24 cellular contexts compared by ENCODE assay signal in the genomic region with DNA sequence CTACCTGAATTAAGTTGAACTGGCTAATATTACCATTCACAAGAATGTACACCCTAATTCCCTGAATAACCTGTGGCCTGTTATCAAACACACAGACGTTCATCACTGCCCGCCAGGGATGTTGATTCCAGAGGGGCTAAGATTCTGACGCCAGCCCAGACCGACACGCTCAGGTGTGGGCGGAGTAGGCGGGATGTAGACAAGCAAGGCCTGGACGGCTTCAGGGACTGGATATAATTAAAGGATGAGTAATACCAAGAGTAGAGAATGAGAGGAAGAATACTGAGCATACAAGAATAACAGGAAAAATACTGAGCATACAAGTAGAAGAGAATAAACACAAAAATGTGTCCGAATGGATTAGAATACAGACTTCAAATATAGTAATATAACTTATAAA. TPM values are rescaled to one million over a fixed set of nuclear protein-coding genes. Genes with fewer than 3 reads are reported as not detected.
DNase-seq lines count a peak whose midpoint lies in the region; ATAC-seq and TF ChIP-seq lines count a peak whose summit lies in the region.
"Had no signal": no experiment of that assay in that cellular context is flagged by ENCODE, and none has a peak within 500 bp of the region (broad histone marks: within the 10 kb centered on the region; RNA-seq: fewer than 3 reads in every experiment).

No MANE protein-coding gene starts in this region.

- DNase-seq in Calu3 (no peak), Panc1 (ENCODE audit: low read depth, low spot score) (no peak), dermis microvascular lymphatic vessel endothelial cell (ENCODE audit: low read depth in 2 of 2) (peak; percentile 43 to 85), mesothelial cell of epicardium (ENCODE audit: low spot score in 2 of 2, unreplicated experiment in 2 of 2) (no peak), occipital lobe (lab: John Stamatoyannopoulos, UW) (no peak), GOT3 (lab: John Stamatoyannopoulos, UW) (no peak)
- DNase-seq in activated CD8-positive, alpha-beta T cell treated with anti-CD3 and anti-CD28 coated beads for 36 hours = no peak
- DNase-seq: activated CD4-positive, alpha-beta T cell treated with anti-CD3 and anti-CD28 coated beads for 4 hours; cerebellar nuclear complex; effector CD4-positive, alpha-beta T cell; H9; KBM-7; left colon; NCI-H1694; NCI-H774; SIG-M5; stimulated activated CD4-positive, alpha-beta T cell treated with anti-CD3 and anti-CD28 coated beads, Interleukin-1b, Interleukin-23, amount 100 ng/mL, for 48 hours; stimulated activated naive B cell treated with anti-CD40 and anti-IgM and Interleukin-4, amounts not matched to agents 10 μg/mL and 1 μg/mL and 100 μg/mL, for 72 hours; testis had no signal

- H3K9me3 Mint-ChIP-seq in Calu3 (ENCODE audit: low read depth, unreplicated experiment) = no peaks in the 10 kb centered on the region
- H3K9me3 Mint-ChIP-seq in mesothelial cell of epicardium = peaks cover 11% of the 10 kb centered on the region
- no peaks in the 10 kb centered on the region for H3K9me3 Mint-ChIP-seq in activated CD8-positive, alpha-beta T cell treated with anti-CD3 and anti-CD28 coated beads for 36 hours
- H3K9me3 Mint-ChIP-seq: activated naive CD4-positive, alpha-beta T cell treated with anti-CD3 and anti-CD28 coated beads, Interleukin-2, amount 50 U/mL, for 24 hours; natural killer cell treated with Interleukin-12 subunit alpha and Interleukin-12 subunit beta and Interleukin-15 and Interleukin-18, amount 100 ng/mL, for 72 hours; stimulated activated naive B cell treated with anti-CD40 and anti-IgM and Interleukin-4, amounts not matched to agents 10 μg/mL and 1 μg/mL and 100 μg/mL, for 72 hours had no signal

- H3K27ac ChIP-seq in Panc1 (ENCODE audit: low read length) = peak overlapping the region; percentile 39; the same call in 1 of the 2 replicates
- H3K27ac ChIP-seq: C4-2B had no signal

- peaks cover 7% of the 10 kb centered on the region; the same call in 1 of the 2 replicates for H3K4me1 ChIP-seq in Panc1 (ENCODE audit: control insufficient read depth, insufficient read depth, low read length)
- H3K4me1 ChIP-seq: testis had no signal

- in situ Hi-C loops in Panc1 (cut with HindIII; ENCODE audit: low pct_unique_long_range_greater_than_20kb, low sequenced_read_pairs) = no loop called here

- no peak for TF ChIP-seq CTCF in Calu3 (IDR thresholded peaks at IDR 0.05; ENCODE audit: unreplicated experiment)
- TF ChIP-seq CTCF in Panc1 (IDR thresholded peaks at IDR 0.05) = no peak
- no peak for TF ChIP-seq CTCF in mesothelial cell of epicardium (IDR thresholded peaks at IDR 0.05; ENCODE audit: unreplicated experiment)
- no peak for TF ChIP-seq CTCF in activated CD8-positive, alpha-beta T cell treated with anti-CD3 and anti-CD28 coated beads for 36 hours (IDR thresholded peaks at IDR 0.05)

- BruUV-seq in Calu3 (replicated peaks; lab: Mats Ljungman, UMichigan) (no TSS peak), Panc1 (replicated peaks; lab: Mats Ljungman, UMichigan) (no TSS peak)

- peaks cover 13% of the 10 kb centered on the region; the same call in 1 of the 2 replicates for H3K9me3 ChIP-seq in Panc1 (ENCODE audit: control insufficient read depth, insufficient read depth, low read depth, low read length)
- H3K9me3 ChIP-seq: testis had no signal

- POLR2A ChIA-PET in Panc1 (lab: Charles Lee) = no interaction called here
- POLR2A ChIA-PET in activated CD8-positive, alpha-beta T cell treated with anti-CD3 and anti-CD28 coated beads for 36 hours (lab: Charles Lee) = no interaction called here

- ATAC-seq in Panc1 (no peak), GM21390 (IDR thresholded peaks at IDR 0.05; ENCODE audit: unreplicated experiment) (no peak)
- ATAC-seq in activated CD8-positive, alpha-beta T cell treated with anti-CD3 and anti-CD28 coated beads for 36 hours = no peak
- ATAC-seq: esophagus mucosa; left colon; natural killer cell treated with Interleukin-12 subunit alpha and Interleukin-12 subunit beta and Interleukin-15 and Interleukin-18, amount 100 ng/mL, for 72 hours; stimulated activated naive B cell treated with anti-CD40 and anti-IgM and Interleukin-4, amounts not matched to agents 10 μg/mL and 1 μg/mL and 100 μg/mL, for 72 hours had no signal

- intact Hi-C loops in Calu3 (cut with micrococcal nuclease; ENCODE audit: unreplicated experiment) = loop anchor here (5.0 kb wide), 1 partner anchor 78 kb away; no protein-coding TSS in a partner anchor
- intact Hi-C loops in Panc1 (cut with micrococcal nuclease; ENCODE audit: unreplicated experiment) = no loop called here
- intact Hi-C loops in activated CD8-positive, alpha-beta T cell treated with anti-CD3 and anti-CD28 coated beads for 36 hours (cut with micrococcal nuclease) = no loop called here

- no peaks in the 10 kb centered on the region for H3K27me3 ChIP-seq in Panc1 (ENCODE audit: control insufficient read depth, insufficient read depth, low read length)
- H3K27me3 ChIP-seq: testis had no signal

- H3K27me3 Mint-ChIP-seq in Calu3 (ENCODE audit: unreplicated experiment) = no peaks in the 10 kb centered on the region
- H3K27me3 Mint-ChIP-seq in mesothelial cell of epicardium (ENCODE audit: low read depth) = no peaks in the 10 kb centered on the region
- H3K27me3 Mint-ChIP-seq in activated CD8-positive, alpha-beta T cell treated with anti-CD3 and anti-CD28 coated beads for 36 hours = no peaks in the 10 kb centered on the region
- H3K27me3 Mint-ChIP-seq: activated naive CD4-positive, alpha-beta T cell treated with anti-CD3 and anti-CD28 coated beads, Interleukin-2, amount 50 U/mL, for 24 hours; natural killer cell treated with Interleukin-12 subunit alpha and Interleukin-12 subunit beta and Interleukin-15 and Interleukin-18, amount 100 ng/mL, for 72 hours; stimulated activated naive B cell treated with anti-CD40 and anti-IgM and Interleukin-4, amounts not matched to agents 10 μg/mL and 1 μg/mL and 100 μg/mL, for 72 hours had no signal

- CTCF ChIA-PET in Calu3 (lab: Charles Lee) = no interaction called here
- CTCF ChIA-PET in Panc1 (lab: Charles Lee) = no interaction called here
- CTCF ChIA-PET in activated CD8-positive, alpha-beta T cell treated with anti-CD3 and anti-CD28 coated beads for 36 hours (lab: Charles Lee) = no interaction called here

- H3K4me3 Mint-ChIP-seq in Calu3 (ENCODE audit: low read depth, unreplicated experiment) (no peak overlapping the region), mesothelial cell of epicardium (no peak overlapping the region)
- no peak overlapping the region for H3K4me3 Mint-ChIP-seq in activated CD8-positive, alpha-beta T cell treated with anti-CD3 and anti-CD28 coated beads for 36 hours
- H3K4me3 Mint-ChIP-seq: activated naive CD4-positive, alpha-beta T cell treated with anti-CD3 and anti-CD28 coated beads, Interleukin-2, amount 50 U/mL, for 24 hours; H9; natural killer cell treated with Interleukin-12 subunit alpha and Interleukin-12 subunit beta and Interleukin-15 and Interleukin-18, amount 100 ng/mL, for 72 hours; stimulated activated naive B cell treated with anti-CD40 and anti-IgM and Interleukin-4, amounts not matched to agents 10 μg/mL and 1 μg/mL and 100 μg/mL, for 72 hours had no signal

- H3K36me3 ChIP-seq in Panc1 (ENCODE audit: control insufficient read depth, insufficient read depth, low read length) = no peaks in the 10 kb centered on the region

- H3K4me3 ChIP-seq in Panc1 (ENCODE audit: low read depth in 2 of 2, low read length in 2 of 2) = no peak overlapping the region
- H3K4me3 ChIP-seq: testis had no signal

- H3K36me3 Mint-ChIP-seq in Calu3 (ENCODE audit: insufficient read depth, unreplicated experiment) = no peaks in the 10 kb centered on the region
- H3K36me3 Mint-ChIP-seq in mesothelial cell of epicardium = no peaks in the 10 kb centered on the region
- peaks cover 3% of the 10 kb centered on the region for H3K36me3 Mint-ChIP-seq in activated CD8-positive, alpha-beta T cell treated with anti-CD3 and anti-CD28 coated beads for 36 hours (ENCODE audit: low read depth)
- H3K36me3 Mint-ChIP-seq: natural killer cell treated with Interleukin-12 subunit alpha and Interleukin-12 subunit beta and Interleukin-15 and Interleukin-18, amount 100 ng/mL, for 72 hours had no signal

- H3K27ac Mint-ChIP-seq in Calu3 (ENCODE audit: unreplicated experiment) (peak overlapping the region; percentile 41), mesothelial cell of epicardium (peak overlapping the region; percentile 47)
- no peak overlapping the region for H3K27ac Mint-ChIP-seq in activated CD8-positive, alpha-beta T cell treated with anti-CD3 and anti-CD28 coated beads for 36 hours
- H3K27ac Mint-ChIP-seq: activated naive CD4-positive, alpha-beta T cell treated with anti-CD3 and anti-CD28 coated beads, Interleukin-2, amount 50 U/mL, for 24 hours; H9; natural killer cell treated with Interleukin-12 subunit alpha and Interleukin-12 subunit beta and Interleukin-15 and Interleukin-18, amount 100 ng/mL, for 72 hours; stimulated activated naive B cell treated with anti-CD40 and anti-IgM and Interleukin-4, amounts not matched to agents 10 μg/mL and 1 μg/mL and 100 μg/mL, for 72 hours had no signal

- peaks cover 31% of the 10 kb centered on the region for H3K4me1 Mint-ChIP-seq in Calu3 (ENCODE audit: low read depth, unreplicated experiment)
- peaks cover 9% of the 10 kb centered on the region for H3K4me1 Mint-ChIP-seq in mesothelial cell of epicardium
- no peaks in the 10 kb centered on the region for H3K4me1 Mint-ChIP-seq in activated CD8-positive, alpha-beta T cell treated with anti-CD3 and anti-CD28 coated beads for 36 hours (ENCODE audit: low read depth)
- H3K4me1 Mint-ChIP-seq: activated naive CD4-positive, alpha-beta T cell treated with anti-CD3 and anti-CD28 coated beads, Interleukin-2, amount 50 U/mL, for 24 hours; H9; stimulated activated naive B cell treated with anti-CD40 and anti-IgM and Interleukin-4, amounts not matched to agents 10 μg/mL and 1 μg/mL and 100 μg/mL, for 72 hours had no signal

RNA-seq across cellular contexts. Expression of gene CUBN, which starts 29.0 kb away (rescaled TPM):
- total RNA-seq in Calu3 (2022) (0.27 and 0.92 TPM in 2 replicates), Panc1 (2021; ENCODE audit: unreplicated experiment) (1.3 TPM), dermis microvascular lymphatic vessel endothelial cell (6.7 and 10.7 TPM in 2 replicates), mesothelial cell of epicardium (0.90 to 1.8 TPM (median 1.5 TPM) in 3 replicates), occipital lobe (2.3 TPM)
- polyA plus RNA-seq in Panc1 (2012; ENCODE audit: insufficient read length) = 1.5 TPM
- total RNA-seq in activated CD8-positive, alpha-beta T cell treated with anti-CD3 and anti-CD28 coated beads for 36 hours = under 1 TPM; 0.38 to 0.65 TPM

Comparison
In these comparisons a context has a peak if more than half of its experiments do, and no peak if none do; other contexts are left out.
1. DNase-seq: peak in dermis microvascular lymphatic vessel endothelial cell (2 of 2); none in Calu3 (single experiment), Panc1 (single experiment), mesothelial cell of epicardium (0 of 2), occipital lobe (single experiment), activated CD8-positive, alpha-beta T cell treated with anti-CD3 and anti-CD28 coated beads for 36 hours (single experiment) and GOT3 (single experiment).